Comparison of ENCODE assay signal across 8 cellular contexts in the genomic region with DNA sequence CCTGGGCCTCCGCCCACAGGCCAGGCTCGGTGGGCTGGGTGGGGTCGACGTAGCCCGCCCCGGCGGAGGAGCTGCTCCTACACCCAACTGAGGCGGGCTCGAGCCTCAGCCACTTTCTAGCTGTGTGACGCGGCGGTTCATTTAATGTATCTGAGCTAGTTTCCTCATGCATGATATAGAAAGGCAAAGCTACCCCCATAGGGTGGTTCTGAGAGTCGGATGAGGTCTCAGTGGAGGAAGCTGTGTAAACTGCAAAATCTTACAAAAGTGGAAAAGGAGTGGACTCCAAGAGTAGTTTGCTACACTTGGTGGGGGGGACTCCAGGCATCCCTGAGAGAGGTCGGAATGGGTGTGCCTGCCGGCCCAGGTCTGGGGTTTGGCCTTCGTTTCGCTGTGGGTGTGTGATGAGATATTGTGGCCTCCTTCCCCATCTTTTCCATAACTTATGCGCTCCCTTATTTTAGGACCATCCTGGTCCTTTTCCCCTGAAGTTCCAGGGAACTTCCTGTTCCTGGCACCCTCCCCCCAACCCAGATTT. TPM values are rescaled to one million over a fixed set of nuclear protein-coding genes. Genes with fewer than 3 reads are reported as not detected.
DNase-seq lines count a peak whose midpoint lies in the region; ATAC-seq and TF ChIP-seq lines count a peak whose summit lies in the region.

No MANE protein-coding gene starts in this region.

- CTCF ChIA-PET in activated CD8-positive, alpha-beta memory T cell treated with anti-CD3 and anti-CD28 coated beads, Interleukin-2, amount 10 ng/mL, durations not matched to agents 7 days and 5 days (lab: Charles Lee), result interaction anchor here (1.3 to 1.7 kb wide), 2 partner anchors 13 to 389 kb away, joined by 4 read pairs; no protein-coding TSS in a partner anchor

- intact Hi-C loops in left ventricle myocardium inferior (cut with micrococcal nuclease) (no loop called here), spleen (cut with DNase I; ENCODE audit: low total_unique reads) (no loop called here)

- peaks cover 39% of the 10 kb centered on the region for H3K4me1 Mint-ChIP-seq in activated CD8-positive, alpha-beta memory T cell treated with anti-CD3 and anti-CD28 coated beads, Interleukin-2, amount 10 ng/mL, durations not matched to agents 7 days and 5 days

- H3K4me3 Mint-ChIP-seq in activated CD8-positive, alpha-beta memory T cell treated with anti-CD3 and anti-CD28 coated beads, Interleukin-2, amount 10 ng/mL, durations not matched to agents 7 days and 5 days, result peak overlapping the region; percentile 77

- 11 to 13% (median 13%) methylated on average over 18 of the region's 18 CpGs for WGBS in spleen, 5 donors

- H3K36me3 Mint-ChIP-seq in activated CD8-positive, alpha-beta memory T cell treated with anti-CD3 and anti-CD28 coated beads, Interleukin-2, amount 10 ng/mL, durations not matched to agents 7 days and 5 days, result no peaks in the 10 kb centered on the region

- H3K27ac Mint-ChIP-seq in activated CD8-positive, alpha-beta memory T cell treated with anti-CD3 and anti-CD28 coated beads, Interleukin-2, amount 10 ng/mL, durations not matched to agents 7 days and 5 days, result no peak overlapping the region

- H3K36me3 ChIP-seq in left ventricle myocardium inferior (no peaks in the 10 kb centered on the region), spleen (no peaks in the 10 kb centered on the region)

- TF ChIP-seq CTCF in left ventricle myocardium inferior (IDR thresholded peaks at IDR 0.05; ENCODE audit: borderline replicate concordance) (no peak), spleen (IDR thresholded peaks at IDR 0.05 in 8 of 11, conservative IDR thresholded peaks at IDR 0.05 in 3 of 11) (no peak)

- no peaks in the 10 kb centered on the region for H3K9me3 Mint-ChIP-seq in activated CD8-positive, alpha-beta memory T cell treated with anti-CD3 and anti-CD28 coated beads, Interleukin-2, amount 10 ng/mL, durations not matched to agents 7 days and 5 days (ENCODE audit: low read depth)

- no peak for TF ChIP-seq POLR2A in spleen (IDR thresholded peaks at IDR 0.05)

- H3K9me3 ChIP-seq in left ventricle myocardium inferior (replicated peaks), result no peaks in the 10 kb centered on the region
- no peaks in the 10 kb centered on the region for H3K9me3 ChIP-seq in spleen

- H3K27ac ChIP-seq in left ventricle myocardium inferior (replicated peaks), result peak overlapping the region; percentile 89
- H3K27ac ChIP-seq in spleen, result peak overlapping the region in 7 of 8 donors; percentile 52 to 85 (median 79)

- H3K4me3 ChIP-seq in left ventricle myocardium inferior (peak overlapping the region; percentile 99), spleen (peak overlapping the region; percentile 71 to 94 (median 88))

- DNase-seq in activated CD8-positive, alpha-beta memory T cell treated with anti-CD3 and anti-CD28 coated beads, Interleukin-2, amount 10 ng/mL, durations not matched to agents 7 days and 5 days, result peak; percentile 47
- DNase-seq in activated CD8-positive, alpha-beta memory T cell treated with anti-CD3 and anti-CD28 coated beads for 24 hours, result no peak
- DNase-seq in activated CD4-positive, CD25-positive, alpha-beta regulatory T cell treated with anti-CD3 and anti-CD28 coated beads, Interleukin-2, amount 50 U/mL, for 72 hours, result peak; percentile 35
- no peak for DNase-seq in left ventricle myocardium inferior
- DNase-seq in spleen, result no peak
- DNase-seq in HPDE6-E6E7 (ENCODE audit: extremely low spot score), result no peak
- no peak for DNase-seq in NCI-H1105 (lab: John Stamatoyannopoulos, UW)

- ATAC-seq in activated CD8-positive, alpha-beta memory T cell treated with anti-CD3 and anti-CD28 coated beads, Interleukin-2, amount 10 ng/mL, durations not matched to agents 7 days and 5 days, result peak; percentile 47
- peak; percentile 17 for ATAC-seq in HG03064 (IDR thresholded peaks at IDR 0.05; ENCODE audit: low read depth, unreplicated experiment)

- H3K27me3 Mint-ChIP-seq in activated CD8-positive, alpha-beta memory T cell treated with anti-CD3 and anti-CD28 coated beads, Interleukin-2, amount 10 ng/mL, durations not matched to agents 7 days and 5 days, result peaks cover 10% of the 10 kb centered on the region

- H3K4me1 ChIP-seq in left ventricle myocardium inferior (peaks cover 53% of the 10 kb centered on the region), spleen (peaks cover 3 to 61% (median 36%) of the 10 kb centered on the region in 6 donors)

- H3K27me3 ChIP-seq in left ventricle myocardium inferior (ENCODE audit: low read depth) (no peaks in the 10 kb centered on the region), spleen (replicated peaks in 1 of 7) (peaks cover 0 to 5% (median 0%) of the 10 kb centered on the region in 7 donors)

RNA-seq across cellular contexts. Expression of gene PDIA5, which starts 0.9 kb away (rescaled TPM):
- 10 to 100 TPM in 1 of 2 experiments, 1 to 10 TPM in 1; 9.4 to 11.1 TPM for total RNA-seq in activated CD8-positive, alpha-beta memory T cell treated with anti-CD3 and anti-CD28 coated beads, Interleukin-2, amount 10 ng/mL, durations not matched to agents 7 days and 5 days
- total RNA-seq in left ventricle myocardium inferior (6.0 TPM), spleen (10 to 100 TPM; 16.9 to 30.2 (median 22.1) TPM)
- polyA plus RNA-seq in spleen, result 1 to 10 TPM; 5.8 to 8.9 (median 7.3) TPM

RNA-seq across cellular contexts. Expression of gene SEMA5B, which starts 40.2 kb away (rescaled TPM):
- total RNA-seq in activated CD8-positive, alpha-beta memory T cell treated with anti-CD3 and anti-CD28 coated beads, Interleukin-2, amount 10 ng/mL, durations not matched to agents 7 days and 5 days, result not detected
- total RNA-seq in left ventricle myocardium inferior (5.3 TPM), spleen (under 1 TPM in 4 of 7 donors, not detected in 3; 0.09 to 0.63 (median 0.41) TPM)
- polyA plus RNA-seq in spleen, result under 1 TPM; 0.41 to 0.51 (median 0.41) TPM

Comparison
In these comparisons a context has a peak if more than half of its experiments do, and no peak if none do; other contexts are left out.
1. DNase-seq: peak in activated CD8-positive, alpha-beta memory T cell treated with anti-CD3 and anti-CD28 coated beads, Interleukin-2, amount 10 ng/mL, durations not matched to agents 7 days and 5 days (single experiment) and activated CD4-positive, CD25-positive, alpha-beta regulatory T cell treated with anti-CD3 and anti-CD28 coated beads, Interleukin-2, amount 50 U/mL, for 72 hours (single experiment); none in activated CD8-positive, alpha-beta memory T cell treated with anti-CD3 and anti-CD28 coated beads for 24 hours (single experiment), left ventricle myocardium inferior (single experiment), spleen (single experiment), HPDE6-E6E7 (single experiment) and NCI-H1105 (single experiment).